In the genomic region with DNA sequence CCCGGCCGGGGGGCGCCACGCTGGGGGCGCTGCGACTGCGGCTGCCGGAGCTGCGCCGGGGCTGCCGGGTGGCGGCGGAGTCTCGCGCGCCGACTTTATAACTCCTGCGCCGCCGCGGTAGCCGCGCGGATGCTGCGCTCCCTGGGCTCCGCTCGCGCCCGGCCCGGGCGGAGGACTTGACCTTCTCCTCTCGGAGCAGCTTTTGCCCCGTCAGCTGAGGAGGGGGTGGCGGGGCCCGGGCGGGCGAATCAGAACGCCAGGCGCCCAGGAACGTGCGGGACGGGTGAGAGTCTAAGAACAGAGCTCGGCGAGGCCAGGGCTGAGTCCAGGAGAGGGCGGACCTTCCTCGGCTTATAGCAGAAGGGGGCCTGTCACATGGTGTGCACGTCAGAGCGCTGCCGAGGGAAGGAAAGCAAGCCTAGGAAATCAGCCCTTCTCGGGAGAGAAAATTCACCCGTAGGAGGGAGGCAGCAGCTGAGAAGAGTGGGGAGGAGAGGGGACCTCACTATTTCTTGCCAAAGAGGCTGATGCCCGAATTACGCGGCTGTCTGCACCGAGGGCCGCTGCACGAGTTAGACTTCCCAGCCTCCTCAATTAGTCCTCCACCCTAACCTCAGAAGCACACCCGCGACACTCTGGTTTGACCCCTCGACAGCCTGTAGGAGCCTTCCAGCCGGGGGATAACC, we compare ENCODE assay signal across 1 cellular context.
TF ChIP-seq lines count a peak whose summit lies in the region.

TSS of gene FOXD1 (minus strand) at position 327 of the 686 bp plus-strand sequence. CDS start 415 bp downstream, outside the sequence.

TF ChIP-seq in HEK293, 187 proteins besides CTCF, POLR2A, EP300 and RAD21 (continued from another document and continues in another):
- TF ChIP-seq, protein P1, sequence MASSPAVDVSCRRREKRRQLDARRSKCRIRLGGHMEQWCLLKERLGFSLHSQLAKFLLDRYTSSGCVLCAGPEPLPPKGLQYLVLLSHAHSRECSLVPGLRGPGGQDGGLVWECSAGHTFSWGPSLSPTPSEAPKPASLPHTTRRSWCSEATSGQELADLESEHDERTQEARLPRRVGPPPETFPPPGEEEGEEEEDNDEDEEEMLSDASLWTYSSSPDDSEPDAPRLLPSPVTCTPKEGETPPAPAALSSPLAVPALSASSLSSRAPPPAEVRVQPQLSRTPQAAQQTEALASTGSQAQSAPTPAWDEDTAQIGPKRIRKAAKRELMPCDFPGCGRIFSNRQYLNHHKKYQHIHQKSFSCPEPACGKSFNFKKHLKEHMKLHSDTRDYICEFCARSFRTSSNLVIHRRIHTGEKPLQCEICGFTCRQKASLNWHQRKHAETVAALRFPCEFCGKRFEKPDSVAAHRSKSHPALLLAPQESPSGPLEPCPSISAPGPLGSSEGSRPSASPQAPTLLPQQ (tag by site-specific recombination; IDR thresholded peaks at IDR 0.05), result peak; percentile 36; the same call in 1 of the 2 replicates
- TF ChIP-seq ZEB2 (tag by site-specific recombination; IDR thresholded peaks at IDR 0.05), result peak; percentile 54; the same call in 1 of the 2 replicates
- peak; percentile 85 for TF ChIP-seq PRDM10 (tag by site-specific recombination; IDR thresholded peaks at IDR 0.05)
- TF ChIP-seq, protein P2, sequence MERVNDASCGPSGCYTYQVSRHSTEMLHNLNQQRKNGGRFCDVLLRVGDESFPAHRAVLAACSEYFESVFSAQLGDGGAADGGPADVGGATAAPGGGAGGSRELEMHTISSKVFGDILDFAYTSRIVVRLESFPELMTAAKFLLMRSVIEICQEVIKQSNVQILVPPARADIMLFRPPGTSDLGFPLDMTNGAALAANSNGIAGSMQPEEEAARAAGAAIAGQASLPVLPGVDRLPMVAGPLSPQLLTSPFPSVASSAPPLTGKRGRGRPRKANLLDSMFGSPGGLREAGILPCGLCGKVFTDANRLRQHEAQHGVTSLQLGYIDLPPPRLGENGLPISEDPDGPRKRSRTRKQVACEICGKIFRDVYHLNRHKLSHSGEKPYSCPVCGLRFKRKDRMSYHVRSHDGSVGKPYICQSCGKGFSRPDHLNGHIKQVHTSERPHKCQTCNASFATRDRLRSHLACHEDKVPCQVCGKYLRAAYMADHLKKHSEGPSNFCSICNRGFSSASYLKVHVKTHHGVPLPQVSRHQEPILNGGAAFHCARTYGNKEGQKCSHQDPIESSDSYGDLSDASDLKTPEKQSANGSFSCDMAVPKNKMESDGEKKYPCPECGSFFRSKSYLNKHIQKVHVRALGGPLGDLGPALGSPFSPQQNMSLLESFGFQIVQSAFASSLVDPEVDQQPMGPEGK (tag by site-specific recombination; IDR thresholded peaks at IDR 0.05), result peak; percentile 75
- TF ChIP-seq ZNF791 (tag by site-specific recombination; IDR thresholded peaks at IDR 0.05), result no peak
- TF ChIP-seq WT1 (tag by site-specific recombination; IDR thresholded peaks at IDR 0.05), result 0 out of 2 replicates have a peak, but pooled peaks have one; percentile 39
- peak; percentile 26; the same call in 1 of the 2 replicates for TF ChIP-seq ZBTB10 (tag by site-specific recombination; IDR thresholded peaks at IDR 0.05)
- no peak for TF ChIP-seq ZNF521 (tag by site-specific recombination; IDR thresholded peaks at IDR 0.05)
- TF ChIP-seq ZSCAN5A (tag by site-specific recombination; IDR thresholded peaks at IDR 0.05), result no peak
- no peak for TF ChIP-seq ZNF510 (tag by site-specific recombination; IDR thresholded peaks at IDR 0.05; ENCODE audit: insufficient replicate concordance)
- TF ChIP-seq ZNF76 (tag by site-specific recombination; IDR thresholded peaks at IDR 0.05; ENCODE audit: borderline replicate concordance, low read depth), result peak; percentile 14; the same call in 1 of the 2 replicates
- TF ChIP-seq ZBTB20 (tag by site-specific recombination; IDR thresholded peaks at IDR 0.05), result peak; percentile 98
- TF ChIP-seq, protein P3, sequence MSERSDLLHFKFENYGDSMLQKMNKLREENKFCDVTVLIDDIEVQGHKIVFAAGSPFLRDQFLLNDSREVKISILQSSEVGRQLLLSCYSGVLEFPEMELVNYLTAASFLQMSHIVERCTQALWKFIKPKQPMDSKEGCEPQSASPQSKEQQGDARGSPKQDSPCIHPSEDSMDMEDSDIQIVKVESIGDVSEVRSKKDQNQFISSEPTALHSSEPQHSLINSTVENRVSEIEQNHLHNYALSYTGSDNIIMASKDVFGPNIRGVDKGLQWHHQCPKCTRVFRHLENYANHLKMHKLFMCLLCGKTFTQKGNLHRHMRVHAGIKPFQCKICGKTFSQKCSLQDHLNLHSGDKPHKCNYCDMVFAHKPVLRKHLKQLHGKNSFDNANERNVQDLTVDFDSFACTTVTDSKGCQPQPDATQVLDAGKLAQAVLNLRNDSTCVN (tag by site-specific recombination; optimal IDR thresholded peaks at IDR 0.05), result peak; percentile 86
- TF ChIP-seq ZNF585B (tag by site-specific recombination; IDR thresholded peaks at IDR 0.05), result no peak
- TF ChIP-seq ZNF302 (tag by site-specific recombination; IDR thresholded peaks at IDR 0.05; ENCODE audit: low read depth), result no peak
- TF ChIP-seq ZBTB1 (tag by site-specific recombination; IDR thresholded peaks at IDR 0.05), result no peak
- no peak for TF ChIP-seq ZNF23 (tag by site-specific recombination; IDR thresholded peaks at IDR 0.05; ENCODE audit: borderline replicate concordance)
- TF ChIP-seq ZNF398 (tag by site-specific recombination; IDR thresholded peaks at IDR 0.05), result peak; percentile 41
- 0 out of 2 replicates have a peak, but pooled peaks have one; percentile 38 for TF ChIP-seq ZFHX2 (tag by site-specific recombination; conservative IDR thresholded peaks at IDR 0.05)
- 0 out of 2 replicates have a peak, but pooled peaks have one; percentile 41 for TF ChIP-seq HOXC10 (CRISPR knock-in tag; IDR thresholded peaks at IDR 0.05)
- TF ChIP-seq ZBTB8A (tag by site-specific recombination; IDR thresholded peaks at IDR 0.05), result peak; percentile 98
- TF ChIP-seq ZSCAN30 (tag by site-specific recombination; IDR thresholded peaks at IDR 0.05), result 0 out of 2 replicates have a peak, but pooled peaks have one; percentile 14
- peak; percentile 21; the same call in 1 of the 2 replicates for TF ChIP-seq ZFP69B (tag by site-specific recombination; IDR thresholded peaks at IDR 0.05)
- TF ChIP-seq ZXDB (tag by site-specific recombination; IDR thresholded peaks at IDR 0.05), result peak; percentile 67; the same call in 1 of the 2 replicates
- TF ChIP-seq GLIS2 (tag by site-specific recombination; IDR thresholded peaks at IDR 0.05), result peak; percentile 77
- no peak for TF ChIP-seq ZNF121 (tag by site-specific recombination; IDR thresholded peaks at IDR 0.05)
- peak; percentile 46 for TF ChIP-seq ZBTB48 (tag by site-specific recombination; IDR thresholded peaks at IDR 0.05)
- TF ChIP-seq ZNF530 (tag by site-specific recombination; IDR thresholded peaks at IDR 0.05; ENCODE audit: low read depth), result no peak
- TF ChIP-seq ZNF114 (tag by site-specific recombination; IDR thresholded peaks at IDR 0.05), result no peak
- peak; percentile 43; the same call in 1 of the 2 replicates for TF ChIP-seq KLF1 (tag by site-specific recombination; IDR thresholded peaks at IDR 0.05)
- peak; percentile 76 for TF ChIP-seq ZNF600 (tag by site-specific recombination; IDR thresholded peaks at IDR 0.05)
- no peak for TF ChIP-seq ZSCAN16 (tag by site-specific recombination; IDR thresholded peaks at IDR 0.05)
- peak; percentile 18; the same call in 1 of the 2 replicates for TF ChIP-seq ZNF660 (tag by site-specific recombination; IDR thresholded peaks at IDR 0.05)
- peak; percentile 90 for TF ChIP-seq IKZF3 (tag by site-specific recombination; IDR thresholded peaks at IDR 0.05)
- TF ChIP-seq ZNF843 (tag by site-specific recombination; IDR thresholded peaks at IDR 0.05), result peak; percentile 53; the same call in 1 of the 2 replicates
- peak; percentile 58; the same call in 1 of the 2 replicates for TF ChIP-seq SCRT2 (tag by site-specific recombination; IDR thresholded peaks at IDR 0.05)
- peak; percentile 80 for TF ChIP-seq ZNF629 (tag by site-specific recombination; IDR thresholded peaks at IDR 0.05)
- TF ChIP-seq ZNF423 (tag by site-specific recombination; IDR thresholded peaks at IDR 0.05), result no peak
- TF ChIP-seq PBX3 (CRISPR knock-in tag; IDR thresholded peaks at IDR 0.05), result 0 out of 2 replicates have a peak, but pooled peaks have one; percentile 43
- TF ChIP-seq KLF8 (tag by site-specific recombination; IDR thresholded peaks at IDR 0.05), result peak; percentile 56; the same call in 1 of the 2 replicates
- TF ChIP-seq SP2 (tag by site-specific recombination; IDR thresholded peaks at IDR 0.05), result peak; percentile 73
